39 cellular contexts compared by ENCODE assay signal in the genomic region with DNA sequence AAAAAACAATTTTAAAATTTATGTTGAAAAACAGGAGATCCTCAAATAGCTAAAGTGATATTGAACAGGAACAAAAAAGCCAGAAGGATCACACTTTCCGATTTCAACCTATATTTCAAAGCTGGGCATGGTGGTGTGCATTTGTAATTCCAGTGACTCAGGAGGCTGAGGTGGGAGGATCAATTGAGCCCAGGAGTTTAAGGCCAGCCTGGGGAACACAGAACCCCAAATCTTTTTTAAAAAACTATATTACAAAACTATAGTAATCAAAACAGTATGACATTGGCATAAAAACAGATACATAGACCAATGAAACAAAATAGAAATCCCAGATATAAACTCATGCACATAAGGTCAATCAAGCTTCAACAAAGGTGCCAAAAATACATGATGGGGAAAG.
"Had no signal": no experiment of that assay in that cellular context is flagged by ENCODE, and none has a peak within 500 bp of the region (broad histone marks: within the 10 kb centered on the region; RNA-seq: fewer than 3 reads in every experiment).

No MANE protein-coding gene starts in this region.

- H3K36me3 Mint-ChIP-seq: activated naive CD4-positive, alpha-beta T cell treated with anti-CD3 and anti-CD28 coated beads, Interleukin-2, amount 10 ng/mL, durations not matched to agents 7 days and 5 days; activated naive CD4-positive, alpha-beta T cell treated with anti-CD3 and anti-CD28 coated beads, Interleukin-2, amount 50 U/mL, for 24 hours; activated naive CD8-positive, alpha-beta T cell; activated naive CD8-positive, alpha-beta T cell treated with anti-CD3 and anti-CD28 coated beads for 36 hours; activated naive CD8-positive, alpha-beta T cell treated with anti-CD3 and anti-CD28 coated beads, Interleukin-2, amount 10 ng/mL, durations not matched to agents 7 days and 5 days had no signal

- FAIRE-seq: astrocyte, bronchial epithelial cell had no signal

- H3K36me3 ChIP-seq: adrenal gland, ascending aorta, brain microvascular endothelial cell, breast epithelium, cardiac muscle cell had no signal

- H3K4me3 ChIP-seq: adrenal gland, ascending aorta, body of pancreas, breast epithelium, cardiac muscle cell had no signal

- H3K4me3 Mint-ChIP-seq: activated naive CD4-positive, alpha-beta T cell treated with anti-CD3 and anti-CD28 coated beads for 36 hours; activated naive CD4-positive, alpha-beta T cell treated with anti-CD3 and anti-CD28 coated beads, Interleukin-2, amount 10 ng/mL, durations not matched to agents 7 days and 5 days; activated naive CD4-positive, alpha-beta T cell treated with anti-CD3 and anti-CD28 coated beads, Interleukin-2, amount 50 U/mL, for 24 hours; activated naive CD8-positive, alpha-beta T cell; activated naive CD8-positive, alpha-beta T cell treated with anti-CD3 and anti-CD28 coated beads for 36 hours; activated naive CD8-positive, alpha-beta T cell treated with anti-CD3 and anti-CD28 coated beads, Interleukin-2, amount 10 ng/mL, durations not matched to agents 7 days and 5 days; activated naive CD8-positive, alpha-beta T cell treated with anti-CD3 and anti-CD28 coated beads, Interleukin-2, amount 50 U/mL, for 24 hours; activated T-cell treated with anti-CD3 and anti-CD28 coated beads, Interleukin-2, amount 50 U/mL, for 24 hours; activated T-cell treated with anti-CD3 and anti-CD28 coated beads, Interleukin-2, amount 50 U/mL, for 4 hours; activated T-cell treated with anti-CD3 and anti-CD28 coated beads, Interleukin-2, amount 50 U/mL, for 72 hours; activated T-helper 1 cell treated with anti-CD3 and anti-CD28 coated beads, Interleukin-12 subunit alpha, Interleukin-12 subunit beta, Interleukin-2, Interleukin-4 antibody, amounts not matched to agents 30 ng/mL and 10 ng/mL and 1 ng/mL, durations not matched to agents 14 hours and 24 hours and 36 hours; activated T-helper 17 cell treated with anti-CD3 and anti-CD28 coated beads, Interleukin-2, amount 50 U/mL, for 72 hours; brain had no signal

- H3K27me3 Mint-ChIP-seq: activated naive CD4-positive, alpha-beta T cell treated with anti-CD3 and anti-CD28 coated beads, Interleukin-2, amount 10 ng/mL, durations not matched to agents 7 days and 5 days; activated T-cell treated with anti-CD3 and anti-CD28 coated beads, Interleukin-2, amount 50 U/mL, for 24 hours had no signal

- H3K27ac Mint-ChIP-seq: activated naive CD4-positive, alpha-beta T cell treated with anti-CD3 and anti-CD28 coated beads for 36 hours; activated naive CD4-positive, alpha-beta T cell treated with anti-CD3 and anti-CD28 coated beads, Interleukin-2, amount 10 ng/mL, durations not matched to agents 7 days and 5 days; activated naive CD4-positive, alpha-beta T cell treated with anti-CD3 and anti-CD28 coated beads, Interleukin-2, amount 50 U/mL, for 24 hours; activated naive CD4-positive, alpha-beta T cell treated with anti-CD3 and anti-CD28 coated beads, Interleukin-2, amount 50 U/mL, for 72 hours; activated naive CD8-positive, alpha-beta T cell; activated naive CD8-positive, alpha-beta T cell treated with anti-CD3 and anti-CD28 coated beads for 36 hours; activated naive CD8-positive, alpha-beta T cell treated with anti-CD3 and anti-CD28 coated beads, Interleukin-2, amount 10 ng/mL, durations not matched to agents 7 days and 5 days; activated naive CD8-positive, alpha-beta T cell treated with anti-CD3 and anti-CD28 coated beads, Interleukin-2, amount 50 U/mL, for 24 hours; activated T-cell treated with anti-CD3 and anti-CD28 coated beads, Interleukin-2, amount 50 U/mL, for 24 hours; activated T-cell treated with anti-CD3 and anti-CD28 coated beads, Interleukin-2, amount 50 U/mL, for 72 hours; activated T-helper 1 cell treated with anti-CD3 and anti-CD28 coated beads, Interleukin-12 subunit alpha, Interleukin-12 subunit beta, Interleukin-2, Interleukin-4 antibody, amounts not matched to agents 30 ng/mL and 10 ng/mL and 1 ng/mL, durations not matched to agents 14 hours and 24 hours and 36 hours; activated T-helper 17 cell treated with anti-CD3 and anti-CD28 coated beads, Interleukin-2, amount 50 U/mL, for 72 hours; activated T-helper 2 cell treated with anti-CD3 and anti-CD28 coated beads, Interferon-gamma antibody, Interleukin-2, Interleukin-4, amounts not matched to agents 10 μg/mL and 5 μg/mL and 100 μg/mL, durations not matched to agents 14 hours and 24 hours and 36 hours; brain had no signal

- H3K4me1 ChIP-seq: adrenal gland, ascending aorta, body of pancreas, breast epithelium had no signal

- H3K27ac ChIP-seq: adrenal gland, ascending aorta, body of pancreas, brain microvascular endothelial cell, breast epithelium, cardiac muscle cell had no signal

- ATAC-seq: activated naive CD4-positive, alpha-beta T cell treated with anti-CD3 and anti-CD28 coated beads, Interleukin-2, amount 50 U/mL, for 72 hours; activated naive CD8-positive, alpha-beta T cell treated with anti-CD3 and anti-CD28 coated beads, Interleukin-2, amount 50 U/mL, for 24 hours; activated T-cell treated with anti-CD3 and anti-CD28 coated beads, Interleukin-2, amount 50 U/mL, for 4 hours; activated T-cell treated with anti-CD3 and anti-CD28 coated beads, Interleukin-2, amount 50 U/mL, for 72 hours; activated T-helper 17 cell treated with anti-CD3 and anti-CD28 coated beads, Interleukin-2, amount 50 U/mL, for 72 hours; body of pancreas had no signal

- H3K4me1 Mint-ChIP-seq: activated naive CD4-positive, alpha-beta T cell treated with anti-CD3 and anti-CD28 coated beads, Interleukin-2, amount 10 ng/mL, durations not matched to agents 7 days and 5 days; activated naive CD4-positive, alpha-beta T cell treated with anti-CD3 and anti-CD28 coated beads, Interleukin-2, amount 50 U/mL, for 24 hours; activated naive CD8-positive, alpha-beta T cell treated with anti-CD3 and anti-CD28 coated beads for 36 hours; activated naive CD8-positive, alpha-beta T cell treated with anti-CD3 and anti-CD28 coated beads, Interleukin-2, amount 10 ng/mL, durations not matched to agents 7 days and 5 days; activated naive CD8-positive, alpha-beta T cell treated with anti-CD3 and anti-CD28 coated beads, Interleukin-2, amount 50 U/mL, for 24 hours; activated T-helper 17 cell treated with anti-CD3 and anti-CD28 coated beads, Interleukin-2, amount 50 U/mL, for 72 hours had no signal

- H3K27me3 ChIP-seq: adrenal gland, ascending aorta, body of pancreas, brain microvascular endothelial cell, breast epithelium, cardiac muscle cell had no signal

- H3K9me3 ChIP-seq: adrenal gland had no signal

- DNase-seq: activated effector memory CD4-positive, alpha-beta T cell treated with anti-CD3 and anti-CD28 coated beads, Interleukin-2, amount 50 U/mL, for 16 hours; activated effector memory CD4-positive, alpha-beta T cell treated with Interleukin-2 at 50 U/mL for 16 hours; activated gamma-delta T cell; activated gamma-delta T cell treated with Interleukin-2 at 50 U/mL for 16 hours; activated naive CD4-positive, alpha-beta T cell; activated naive CD4-positive, alpha-beta T cell treated with anti-CD3 and anti-CD28 coated beads for 36 hours; activated naive CD4-positive, alpha-beta T cell treated with anti-CD3 and anti-CD28 coated beads, Interleukin-2, amount 10 ng/mL, durations not matched to agents 7 days and 5 days; activated naive CD4-positive, alpha-beta T cell treated with anti-CD3 and anti-CD28 coated beads, Interleukin-2, amount 50 U/mL, for 16 hours; activated naive CD4-positive, alpha-beta T cell treated with Interleukin-2 at 50 U/mL for 16 hours; activated naive CD8-positive, alpha-beta T cell treated with anti-CD3 and anti-CD28 coated beads for 36 hours; activated naive CD8-positive, alpha-beta T cell treated with anti-CD3 and anti-CD28 coated beads, Interleukin-2, amount 10 ng/mL, durations not matched to agents 7 days and 5 days; activated naive CD8-positive, alpha-beta T cell treated with anti-CD3 and anti-CD28 coated beads, Interleukin-2, amount 50 U/mL, for 24 hours; activated T-cell treated with anti-CD3 and anti-CD28 coated beads, Interleukin-2, amount 50 U/mL, for 1 hour; activated T-cell treated with anti-CD3 and anti-CD28 coated beads, Interleukin-2, amount 50 U/mL, for 24 hours; activated T-cell treated with anti-CD3 and anti-CD28 coated beads, Interleukin-2, amount 50 U/mL, for 4 hours; activated T-cell treated with anti-CD3 and anti-CD28 coated beads, Interleukin-2, amount 50 U/mL, for 48 hours; activated T-cell treated with anti-CD3 and anti-CD28 coated beads, Interleukin-2, amount 50 U/mL, for 72 hours; adrenal gland; amniotic stem cell; amygdala; anterior cingulate cortex; aorta; body of pancreas; brain microvascular endothelial cell; caudate nucleus; central memory CD4-positive, alpha-beta T cell; cerebellar nuclear complex had no signal
